In genomic region chr3:28972921-28973320, GRCh38 we compare ENCODE assay signal across 13 cellular contexts.
DNase-seq lines count a peak whose midpoint lies in the region; ATAC-seq and TF ChIP-seq lines count a peak whose summit lies in the region.
"Had no signal": no experiment of that assay in that cellular context is flagged by ENCODE, and none has a peak within 500 bp of the region (broad histone marks: within the 10 kb centered on the region; RNA-seq: fewer than 3 reads in every experiment).

No MANE protein-coding gene starts in this region.

- no peak for TF ChIP-seq CTCF in HFFc6 (IDR thresholded peaks at IDR 0.05)
- no peak for TF ChIP-seq CTCF in kidney epithelial cell (IDR thresholded peaks at IDR 0.05; ENCODE audit: insufficient read depth, low read length, poor library complexity, severe bottlenecking)
- no peak for TF ChIP-seq CTCF in heart right ventricle (IDR thresholded peaks at IDR 0.05)

- no peaks in the 10 kb centered on the region for H3K4me1 ChIP-seq in heart right ventricle

- H3K27me3 ChIP-seq in kidney epithelial cell (ENCODE audit: control insufficient read depth, insufficient read depth, low read length): no peaks in the 10 kb centered on the region
- no peaks in the 10 kb centered on the region for H3K27me3 ChIP-seq in heart right ventricle

- 66 to 71% methylated on average over 3 of the region's 3 CpGs for WGBS in heart right ventricle, 2 donors

- peaks cover 0 to 33% (median 7%) of the 10 kb centered on the region in 11 donors for H3K9me3 ChIP-seq in heart right ventricle

- H3K27ac Mint-ChIP-seq in HFFc6: no peak overlapping the region
- no peak overlapping the region for H3K27ac Mint-ChIP-seq in immature natural killer cell
- H3K27ac Mint-ChIP-seq: nephron had no signal

- H3K4me1 Mint-ChIP-seq in HFFc6 (ENCODE audit: low read depth): peaks cover 13% of the 10 kb centered on the region; the same call in 1 of the 2 replicates
- no peaks in the 10 kb centered on the region for H3K4me1 Mint-ChIP-seq in immature natural killer cell
- H3K4me1 Mint-ChIP-seq: nephron had no signal

- H3K4me3 ChIP-seq in kidney epithelial cell (ENCODE audit: low read depth, low read length): no peak overlapping the region
- no peak overlapping the region for H3K4me3 ChIP-seq in heart right ventricle

- H3K27ac ChIP-seq in heart right ventricle: no peak overlapping the region
- H3K27ac ChIP-seq: KMS-11 had no signal

- ATAC-seq in GM18861 (IDR thresholded peaks at IDR 0.05; ENCODE audit: unreplicated experiment): peak; percentile 78
- ATAC-seq in heart right ventricle: no peak
- ATAC-seq: HCT116 had no signal

- H3K27me3 Mint-ChIP-seq in HFFc6 (ENCODE audit: insufficient read depth) (peaks cover 2% of the 10 kb centered on the region), immature natural killer cell (ENCODE audit: low read depth in 3 of 3) (no peaks in the 10 kb centered on the region)

- H3K9me3 Mint-ChIP-seq in HFFc6 (no peaks in the 10 kb centered on the region), immature natural killer cell (peaks cover 10 to 51% (median 24%) of the 10 kb centered on the region in 6 donors)

- intact Hi-C loops in heart right ventricle (cut with DNase I): no loop called here

- H3K36me3 ChIP-seq in kidney epithelial cell (ENCODE audit: control insufficient read depth, insufficient read depth, low read length) (no peaks in the 10 kb centered on the region), heart right ventricle (no peaks in the 10 kb centered on the region)

- DNase-seq in HFFc6 (peak; percentile 1), M059J (ENCODE audit: low read depth) (peak; percentile 54), kidney epithelial cell (ENCODE audit: low read depth) (peak; percentile 48), heart right ventricle (no peak), immature natural killer cell (no peak), HuH-7 (ENCODE audit: low spot score) (no peak)
- no peak for DNase-seq in activated CD8-positive, alpha-beta memory T cell treated with anti-CD3 and anti-CD28 coated beads, Interleukin-2, amount 50 U/mL, for 4 hours
- DNase-seq: erythroblast, NCI-H2171 treated with DMSO at 0.1 percent for 48 hours had no signal

- H3K4me3 Mint-ChIP-seq in HFFc6 (no peak overlapping the region), immature natural killer cell (no peak overlapping the region)
- H3K4me3 Mint-ChIP-seq: nephron had no signal

- H3K36me3 Mint-ChIP-seq in HFFc6 (ENCODE audit: low read depth): no peaks in the 10 kb centered on the region
- no peaks in the 10 kb centered on the region for H3K36me3 Mint-ChIP-seq in immature natural killer cell

Comparison
In these comparisons a context has a peak if more than half of its experiments do, and no peak if none do; other contexts are left out.
1. DNase-seq: peak in HFFc6 (single experiment), M059J (single experiment) and kidney epithelial cell (single experiment); none in heart right ventricle (0 of 2), activated CD8-positive, alpha-beta memory T cell treated with anti-CD3 and anti-CD28 coated beads, Interleukin-2, amount 50 U/mL, for 4 hours (single experiment), immature natural killer cell (0 of 3) and HuH-7 (single experiment).